ENCODE assay signal across 29 cellular contexts in the genomic region with DNA sequence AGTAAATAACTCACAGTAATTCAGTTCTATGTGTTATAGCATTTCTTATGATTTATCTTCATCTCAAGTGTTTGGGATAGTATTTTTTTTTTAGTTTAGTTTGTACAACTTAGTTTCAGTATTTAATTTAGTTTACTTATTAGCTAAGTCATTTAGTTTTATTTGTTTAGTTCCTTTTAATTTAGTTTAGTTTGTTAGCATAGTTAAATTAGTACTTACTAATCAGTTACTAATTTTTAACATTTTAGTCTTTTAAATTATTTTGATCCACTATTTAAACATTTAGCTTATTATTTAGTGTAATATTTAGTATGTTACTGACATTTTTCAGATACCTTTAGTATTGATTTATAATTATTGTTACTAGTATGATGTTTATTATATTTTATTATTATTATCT.
"Had no signal": no experiment of that assay in that cellular context is flagged by ENCODE, and none has a peak within 500 bp of the region (broad histone marks: within the 10 kb centered on the region; RNA-seq: fewer than 3 reads in every experiment).

No MANE protein-coding gene starts in this region.

- H3K4me3 ChIP-seq: adrenal gland, body of pancreas, colonic mucosa, esophagus muscularis mucosa, gastroesophageal sphincter, heart right ventricle, hepatocyte had no signal

- H3K27ac ChIP-seq: adrenal gland, body of pancreas, colonic mucosa, esophagus muscularis mucosa, foreskin keratinocyte, gastroesophageal sphincter, heart right ventricle, hepatocyte had no signal

- H3K4me1 ChIP-seq: adrenal gland, body of pancreas, colonic mucosa, esophagus muscularis mucosa, foreskin keratinocyte, gastroesophageal sphincter had no signal

- ATAC-seq: activated CD4-positive, alpha-beta T cell treated with anti-CD3 and anti-CD28 coated beads for 36 hours; activated naive CD8-positive, alpha-beta T cell treated with anti-CD3 and anti-CD28 coated beads, Interleukin-2, amount 50 U/mL, for 24 hours; body of pancreas; foreskin keratinocyte; gastroesophageal sphincter; heart right ventricle; T-helper 17 cell had no signal

- H3K36me3 ChIP-seq: adrenal gland, colonic mucosa, esophagus muscularis mucosa, gastroesophageal sphincter, heart right ventricle had no signal

- H3K27me3 ChIP-seq: adrenal gland, body of pancreas, colonic mucosa, esophagus muscularis mucosa, foreskin keratinocyte, gastroesophageal sphincter, hepatocyte had no signal

- DNase-seq: activated CD4-positive, alpha-beta memory T cell treated with anti-CD3 and anti-CD28 coated beads, Interleukin-2, amount 10 ng/mL, durations not matched to agents 7 days and 5 days; activated CD4-positive, alpha-beta T cell treated with anti-CD3 and anti-CD28 coated beads for 36 hours; activated CD4-positive, alpha-beta T cell treated with anti-CD3 and anti-CD28 coated beads, Interleukin-2, amount 10 ng/mL, durations not matched to agents 7 days and 5 days; activated CD4-positive, alpha-beta T cell treated with anti-CD3 and anti-CD28 coated beads, Interleukin-2, amount 50 U/mL, for 4 hours; activated CD4-positive, CD25-positive, alpha-beta regulatory T cell; activated CD4-positive, CD25-positive, alpha-beta regulatory T cell treated with anti-CD3 and anti-CD28 coated beads, Interleukin-2, amount 50 U/mL, for 72 hours; activated CD8-positive, alpha-beta memory T cell treated with anti-CD3 and anti-CD28 coated beads, Interleukin-2, amount 50 U/mL, for 48 hours; activated effector memory CD4-positive, alpha-beta T cell treated with anti-CD3 and anti-CD28 coated beads, Interleukin-2, amount 50 U/mL, for 16 hours; activated naive CD4-positive, alpha-beta T cell treated with anti-CD3 and anti-CD28 coated beads for 36 hours; activated naive CD8-positive, alpha-beta T cell treated with anti-CD3 and anti-CD28 coated beads for 36 hours; activated naive CD8-positive, alpha-beta T cell treated with anti-CD3 and anti-CD28 coated beads, Interleukin-2, amount 50 U/mL, for 24 hours; activated T-cell treated with anti-CD3 and anti-CD28 coated beads, Interleukin-2, amount 50 U/mL, for 48 hours; adrenal gland; amygdala; aorta; body of pancreas; caudate nucleus; colonic mucosa; effector memory CD4-positive, alpha-beta T cell; endodermal cell; erythroblast; foreskin keratinocyte; heart right ventricle; T-helper 1 cell; T-helper 17 cell; T1000 had no signal

- H3K9me3 ChIP-seq: adrenal gland, body of pancreas, colonic mucosa, esophagus muscularis mucosa had no signal
